8 cellular contexts compared by ENCODE assay signal in genomic region chr14:74762917-74763802, GRCh38. TPM values are rescaled to one million over a fixed set of nuclear protein-coding genes. Genes with fewer than 3 reads are reported as not detected.
DNase-seq lines count a peak whose midpoint lies in the region; TF ChIP-seq lines count a peak whose summit lies in the region.

Gene YLPM1, plus strand, starts transcription at chr14:74763316. Its CDS starts 174 bp downstream, at chr14:74763490.

- no peaks in the 10 kb centered on the region for H4K20me1 ChIP-seq in H9 (ENCODE audit: control insufficient read depth, insufficient read depth, insufficient read length)

- H3K79me1 ChIP-seq in H9 (ENCODE audit: insufficient read depth, low read depth, low read length, poor library complexity, severe bottlenecking) = peaks cover 5% of the 10 kb centered on the region

- TF ChIP-seq CTCF in H9 (conservative IDR thresholded peaks at IDR 0.05) = peak; percentile 67
- TF ChIP-seq CTCF in fibroblast of villous mesenchyme (IDR thresholded peaks at IDR 0.05; ENCODE audit: insufficient read depth, low read depth, low read length) = peak; percentile 42
- TF ChIP-seq CTCF in neural crest cell (conservative IDR thresholded peaks at IDR 0.05) = peak; percentile 61

- H3K27me3 ChIP-seq in H9 (ENCODE audit: insufficient read depth, low read length) = no peaks in the 10 kb centered on the region
- H3K27me3 ChIP-seq in MG63 = no peaks in the 10 kb centered on the region

- H2BK120ac ChIP-seq in H9 (ENCODE audit: low read depth, low read length, poor library complexity, severe bottlenecking) = no peak within 1 kb of the TSS

- no peak within 1 kb of the TSS for H4K5ac ChIP-seq in H9 (ENCODE audit: insufficient read length, low read depth, low read length)

- H2AK5ac ChIP-seq in H9 (ENCODE audit: insufficient read length, low read length) = no peak within 1 kb of the TSS

- WGBS in H9 (ENCODE audit: extremely low coverage, insufficient read length, low lambda C conversion rate) = no CpG with 5 or more reads among the region's 76 CpGs

- H3K23ac ChIP-seq in H9 (ENCODE audit: insufficient read length, low read depth, low read length) = no peak within 1 kb of the TSS

- peaks cover 36% of the 10 kb centered on the region; the same call in 1 of the 2 replicates for H3K79me2 ChIP-seq in H9 (ENCODE audit: insufficient read depth, low read length)

- no peak within 1 kb of the TSS for H2AFZ ChIP-seq in H9 (ENCODE audit: low read length)

- H3K4me3 ChIP-seq in MG63 (peak within 1 kb of the TSS; percentile 89), fibroblast of villous mesenchyme (ENCODE audit: low read depth, low read length) (peak within 1 kb of the TSS; percentile 88)

- H3K27ac ChIP-seq in H9 (ENCODE audit: insufficient read length, low read depth, low read length) = peak within 1 kb of the TSS; percentile 1

- H3K9me3 ChIP-seq in H9 (ENCODE audit: control insufficient read depth, low read depth, low read length) (no peaks in the 10 kb centered on the region), MG63 (no peaks in the 10 kb centered on the region)

- H2BK12ac ChIP-seq in H9 (ENCODE audit: insufficient read length, low read depth, low read length) = no peak within 1 kb of the TSS

- H3K27me3 Mint-ChIP-seq in H9 (ENCODE audit: low read depth) = peaks cover 2% of the 10 kb centered on the region
- H3K27me3 Mint-ChIP-seq in neural crest cell (ENCODE audit: low read depth) = no peaks in the 10 kb centered on the region

- H3K36me3 ChIP-seq in MG63 = no peaks in the 10 kb centered on the region; the same call in 1 of the 2 replicates

- H3K9ac ChIP-seq in H9 (ENCODE audit: extremely low read depth, insufficient read length, low read length) = peak within 1 kb of the TSS; percentile 86

- peak; percentile 96 for DNase-seq in G401 (ENCODE audit: low spot score)
- peak; percentile 93 for DNase-seq in H9
- peak; percentile 85 for DNase-seq in MG63
- peak; percentile 87 for DNase-seq in SIG-M5 (lab: John Stamatoyannopoulos, UW)
- peak; percentile 90 for DNase-seq in activated gamma-delta T cell treated with Interleukin-2 at 50 U/mL for 16 hours
- peak; percentile 97 for DNase-seq in fibroblast of villous mesenchyme (ENCODE audit: low read depth)
- DNase-seq in neural crest cell (ENCODE audit: low read depth, low spot score) = peak; percentile 86
- peak; percentile 95 for DNase-seq in stromal cell of bone marrow (ENCODE audit: low read depth)

- peaks cover 2% of the 10 kb centered on the region; the same call in 1 of the 2 replicates for H3K4me1 ChIP-seq in H9 (ENCODE audit: insufficient read depth, low read length)

- H3K18ac ChIP-seq in H9 (ENCODE audit: insufficient read length, low read depth, low read length) = peak within 1 kb of the TSS; percentile 84

- no peak within 1 kb of the TSS for H3K56ac ChIP-seq in H9 (ENCODE audit: insufficient read length, low read depth, low read length)

- peak within 1 kb of the TSS; percentile 90 for H3K4me2 ChIP-seq in H9 (ENCODE audit: insufficient read depth, insufficient read length, low read length)

- H3K4me1 Mint-ChIP-seq in H9 = peaks cover 37% of the 10 kb centered on the region in 2 experiments
- H3K4me1 Mint-ChIP-seq in neural crest cell = peaks cover 39% of the 10 kb centered on the region

- H2BK15ac ChIP-seq in H9 (ENCODE audit: low read depth, low read length) = no peak within 1 kb of the TSS

- in situ Hi-C loops in G401 (cut with HindIII; ENCODE audit: low sequenced_read_pairs) = no loop called here

- peak within 1 kb of the TSS; percentile 96 for H3K14ac ChIP-seq in H9 (ENCODE audit: insufficient read depth, low read length)

- H3K9me3 Mint-ChIP-seq in H9 (no peaks in the 10 kb centered on the region; a peak in 1 of 5 replicates), neural crest cell (no peaks in the 10 kb centered on the region)

- H3K27ac Mint-ChIP-seq in H9 (peak within 1 kb of the TSS; percentile 93 to 97 (median 95)), neural crest cell (ENCODE audit: unreplicated experiment) (peak within 1 kb of the TSS; percentile 93)

- H3K4me3 Mint-ChIP-seq in H9 (peak within 1 kb of the TSS; percentile 96), neural crest cell (peak within 1 kb of the TSS; percentile 86)

- no peak within 1 kb of the TSS for H4K91ac ChIP-seq in H9 (ENCODE audit: insufficient read length, low read depth, low read length)

- peak within 1 kb of the TSS; percentile 39 for H3T11ph ChIP-seq in H9 (ENCODE audit: low read length)

- H4K8ac ChIP-seq in H9 (replicated peaks; ENCODE audit: insufficient read length, low read depth, low read length) = no peak within 1 kb of the TSS

- H2BK20ac ChIP-seq in H9 (ENCODE audit: low read depth, low read length, poor library complexity, severe bottlenecking) = no peak within 1 kb of the TSS

- no peak within 1 kb of the TSS for H2BK5ac ChIP-seq in H9 (ENCODE audit: insufficient read length, low read length)

- H3K23me2 ChIP-seq in H9 (ENCODE audit: insufficient read length, low read depth, low read length, poor library complexity, severe bottlenecking) = peaks cover 8% of the 10 kb centered on the region

- H3K36me3 Mint-ChIP-seq in H9 (ENCODE audit: insufficient read depth in 1 of 3, low read depth in 3 of 3) (peaks cover 5 to 24% (median 16%) of the 10 kb centered on the region in 3 experiments), neural crest cell (ENCODE audit: low read depth) (no peaks in the 10 kb centered on the region)

- no peak within 1 kb of the TSS; the same call in 1 of the 2 replicates for H3K4ac ChIP-seq in H9 (ENCODE audit: low read depth, low read length)

RNA-seq across cellular contexts. Expression of gene YLPM1, which starts in this region (rescaled TPM):
- total RNA-seq in G401 (2014; rRNA removed; shearing (Covaris generic)) = 10.4 and 12.2 TPM in 2 replicates
- total RNA-seq in H9 (2021) (75.1 and 82.2 TPM in 2 replicates), fibroblast of villous mesenchyme (43.8 and 44.5 TPM in 2 replicates), neural crest cell (115 and 120 TPM in 2 replicates)
- total RNA-seq in MG63 (2014; rRNA removed; shearing (Covaris generic); ENCODE audit: low replicate concordance) = 3.9 and 4.5 TPM in 2 replicates

Comparison
In these comparisons a context has a peak if more than half of its experiments do, and no peak if none do; other contexts are left out.
1. Peak in every context shown above with its lines: DNase-seq, H3K4me3 ChIP-seq and H3K27ac ChIP-seq.